24 cellular contexts compared by ENCODE assay signal in genomic region chr9:18325337-18326011, GRCh38.
DNase-seq lines count a peak whose midpoint lies in the region; ATAC-seq and TF ChIP-seq lines count a peak whose summit lies in the region.
"Had no signal": no experiment of that assay in that cellular context is flagged by ENCODE, and none has a peak within 500 bp of the region (broad histone marks: within the 10 kb centered on the region; RNA-seq: fewer than 3 reads in every experiment).

No MANE protein-coding gene starts in this region.

- no peak overlapping the region for H3K4me3 ChIP-seq in heart left ventricle
- H3K4me3 ChIP-seq: HAP-1, SJSA1 had no signal

- no peaks in the 10 kb centered on the region for H3K4me1 Mint-ChIP-seq in natural killer cell
- H3K4me1 Mint-ChIP-seq: CD8-positive, alpha-beta memory T cell had no signal

- H3K36me3 Mint-ChIP-seq in natural killer cell = no peaks in the 10 kb centered on the region
- H3K36me3 Mint-ChIP-seq: CD8-positive, alpha-beta memory T cell had no signal

- no peak for TF ChIP-seq POLR2A in heart left ventricle (IDR thresholded peaks at IDR 0.05)

- no peak overlapping the region for H3K4me3 Mint-ChIP-seq in natural killer cell
- H3K4me3 Mint-ChIP-seq: CD8-positive, alpha-beta memory T cell had no signal

- H3K27me3 ChIP-seq in heart left ventricle = no peaks in the 10 kb centered on the region
- H3K27me3 ChIP-seq in foreskin keratinocyte = no peaks in the 10 kb centered on the region
- H3K27me3 ChIP-seq: SJSA1 had no signal

- H3K27ac Mint-ChIP-seq in natural killer cell = no peak overlapping the region
- H3K27ac Mint-ChIP-seq: CD8-positive, alpha-beta memory T cell had no signal

- H3K4me1 ChIP-seq in heart left ventricle (no peaks in the 10 kb centered on the region), foreskin keratinocyte (no peaks in the 10 kb centered on the region)
- H3K4me1 ChIP-seq: HAP-1, SJSA1 had no signal

- peaks cover 0 to 8% (median 0%) of the 10 kb centered on the region in 12 donors for H3K9me3 ChIP-seq in heart left ventricle
- H3K9me3 ChIP-seq: SJSA1 had no signal

- ATAC-seq in Right ventricle myocardium inferior = no peak
- no peak for ATAC-seq in heart left ventricle
- peak; percentile 85 for ATAC-seq in foreskin keratinocyte
- ATAC-seq in omental fat pad (ENCODE audit: low FRiP score) = no peak
- no peak for ATAC-seq in natural killer cell
- ATAC-seq: Panc1 had no signal

- 89 to 94% (median 92%) methylated on average over 8 of the region's 8 CpGs for WGBS in heart left ventricle, 4 donors

- peaks cover 2 to 3% of the 10 kb centered on the region in 2 donors for H3K9me3 Mint-ChIP-seq in natural killer cell

- H3K27ac ChIP-seq in heart left ventricle = no peak overlapping the region
- H3K27ac ChIP-seq in foreskin keratinocyte = no peak overlapping the region
- H3K27ac ChIP-seq: SJSA1 had no signal

- peak; percentile 56 for DNase-seq in Right ventricle myocardium inferior (ENCODE audit: missing footprints)
- no peak for DNase-seq in heart left ventricle
- peak; percentile 13 for DNase-seq in HT1080 (ENCODE audit: low read depth)
- peak in 1 of 2 donors; percentile 23 for DNase-seq in foreskin keratinocyte
- DNase-seq in stimulated activated naive CD4-positive, alpha-beta T cell (lab: John Stamatoyannopoulos, UW) = no peak
- no peak for DNase-seq in omental fat pad (ENCODE audit: low spot score)
- DNase-seq in RPMI8226 = no peak
- no peak for DNase-seq in natural killer cell
- DNase-seq: 8988T; AML-193; C1 segment of cervical spinal cord; Calu3; CD8-positive, alpha-beta memory T cell; KG1; NCI-H1105; NCI-H146; NCI-H2081; NCI-H2171; NCI-H524 treated with DMSO at 0.1 percent for 48 hours; NCI-H82; T-helper 1 cell had no signal

- intact Hi-C loops in Right ventricle myocardium inferior (cut with DNase I) (no loop called here), heart left ventricle (cut with DNase I) (no loop called here), natural killer cell (cut with micrococcal nuclease) (no loop called here)

- no peaks in the 10 kb centered on the region for H3K36me3 ChIP-seq in heart left ventricle
- H3K36me3 ChIP-seq: HAP-1, SJSA1 had no signal

- TF ChIP-seq CTCF in heart left ventricle (IDR thresholded peaks at IDR 0.05) (no peak), foreskin keratinocyte (conservative IDR thresholded peaks at IDR 0.05) (no peak), omental fat pad (IDR thresholded peaks at IDR 0.05) (no peak), natural killer cell (IDR thresholded peaks at IDR 0.05) (no peak)

- no peaks in the 10 kb centered on the region for H3K27me3 Mint-ChIP-seq in natural killer cell (ENCODE audit: low read depth in 2 of 2)
- H3K27me3 Mint-ChIP-seq: CD8-positive, alpha-beta memory T cell had no signal

Comparison
In these comparisons a context has a peak if more than half of its experiments do, and no peak if none do; other contexts are left out.
1. DNase-seq: peak in Right ventricle myocardium inferior (single experiment) and HT1080 (single experiment); none in heart left ventricle (0 of 5), stimulated activated naive CD4-positive, alpha-beta T cell (0 of 6), omental fat pad (single experiment), RPMI8226 (single experiment) and natural killer cell (single experiment).